In the genomic region with DNA sequence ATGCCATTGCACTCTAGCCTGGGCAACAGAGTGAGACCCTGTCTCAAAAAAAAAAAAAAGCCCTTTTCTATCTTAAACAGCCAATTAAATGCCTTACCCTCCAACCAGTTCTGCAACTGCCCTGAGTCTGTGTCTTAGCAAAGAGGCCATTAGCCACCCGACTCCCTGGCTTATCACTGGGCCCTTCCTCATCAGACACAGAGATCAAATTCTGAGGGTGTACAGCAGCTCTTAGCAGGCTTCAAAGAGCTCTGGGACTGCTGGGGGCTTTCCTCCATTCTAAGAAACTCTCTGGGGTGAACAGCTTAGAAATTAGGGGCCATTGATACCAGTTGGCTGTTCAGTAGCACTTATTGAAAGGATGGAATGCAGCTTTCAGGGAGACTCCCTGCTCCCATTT, we compare ENCODE assay signal across 23 cellular contexts.
"Had no signal": no experiment of that assay in that cellular context is flagged by ENCODE, and none has a peak within 500 bp of the region (broad histone marks: within the 10 kb centered on the region; RNA-seq: fewer than 3 reads in every experiment).

No MANE protein-coding gene starts in this region.

- DNase-seq: activated CD4-positive, alpha-beta T cell treated with anti-CD3 and anti-CD28 coated beads for 48 hours; activated CD4-positive, alpha-beta T cell treated with anti-CD3 and anti-CD28 coated beads, Interleukin-2, amount 50 U/mL, for 48 hours; activated CD8-positive, alpha-beta memory T cell treated with anti-CD3 and anti-CD28 coated beads for 24 hours; activated gamma-delta T cell; activated naive CD4-positive, alpha-beta T cell treated with anti-CD3 and anti-CD28 coated beads, Interleukin-2, amount 10 ng/mL, durations not matched to agents 7 days and 5 days; activated naive CD8-positive, alpha-beta T cell treated with anti-CD3 and anti-CD28 coated beads, Interleukin-2, amount 10 ng/mL, durations not matched to agents 7 days and 5 days; activated T-cell treated with anti-CD3 and anti-CD28 coated beads, Interleukin-2, amount 50 U/mL, for 1 hour; central memory CD4-positive, alpha-beta T cell; effector CD8-positive, alpha-beta T cell; left ventricle myocardium inferior; right lobe of liver; stimulated activated CD4-positive, alpha-beta T cell treated with anti-CD3 and anti-CD28 coated beads, Interleukin-2, amount 100 ng/mL, for 48 hours; stimulated activated naive CD8-positive, alpha-beta T cell treated with anti-CD3 and anti-CD28 coated beads, Interleukin-15, Interleukin-2, amounts not matched to agents 100 U/mL and 50 U/mL, for 24 hours; uterus; WERI-Rb-1 had no signal

- FAIRE-seq: astrocyte, frontal cortex had no signal

- H3K36me3 Mint-ChIP-seq: activated naive CD4-positive, alpha-beta T cell treated with anti-CD3 and anti-CD28 coated beads, Interleukin-2, amount 10 ng/mL, durations not matched to agents 7 days and 5 days; activated naive CD8-positive, alpha-beta T cell treated with anti-CD3 and anti-CD28 coated beads, Interleukin-2, amount 10 ng/mL, durations not matched to agents 7 days and 5 days; type B pancreatic cell had no signal

- H3K27me3 Mint-ChIP-seq: dendritic cell treated with granulocyte-macrophage colony-stimulating factor and Interleukin-4, amounts not matched to agents 40 ng/mL and 50 ng/mL, for 4 days had no signal

- H3K4me3 Mint-ChIP-seq: activated naive CD4-positive, alpha-beta T cell treated with anti-CD3 and anti-CD28 coated beads, Interleukin-2, amount 10 ng/mL, durations not matched to agents 7 days and 5 days; activated naive CD8-positive, alpha-beta T cell treated with anti-CD3 and anti-CD28 coated beads, Interleukin-2, amount 10 ng/mL, durations not matched to agents 7 days and 5 days; activated T-helper 1 cell treated with anti-CD3 and anti-CD28 coated beads, Interleukin-12 subunit alpha, Interleukin-12 subunit beta, Interleukin-2, Interleukin-4 antibody, amounts not matched to agents 30 ng/mL and 10 ng/mL and 1 ng/mL, durations not matched to agents 14 hours and 24 hours and 36 hours; dendritic cell treated with granulocyte-macrophage colony-stimulating factor and Interleukin-4, amounts not matched to agents 40 ng/mL and 50 ng/mL, for 4 days; neural crest cell had no signal

- H3K9me3 ChIP-seq: left ventricle myocardium inferior, right lobe of liver, uterus had no signal

- H3K4me1 ChIP-seq: left ventricle myocardium inferior, right lobe of liver, uterus had no signal

- ATAC-seq: activated CD4-positive, CD25-positive, alpha-beta regulatory T cell treated with anti-CD3 and anti-CD28 coated beads, Interleukin-2, amount 50 U/mL, for 24 hours; right lobe of liver; stimulated activated naive CD8-positive, alpha-beta T cell treated with anti-CD3 and anti-CD28 coated beads, Interleukin-15, Interleukin-2, amounts not matched to agents 100 U/mL and 50 U/mL, for 24 hours had no signal

- H3K27ac Mint-ChIP-seq: activated naive CD4-positive, alpha-beta T cell treated with anti-CD3 and anti-CD28 coated beads, Interleukin-2, amount 10 ng/mL, durations not matched to agents 7 days and 5 days; activated naive CD8-positive, alpha-beta T cell treated with anti-CD3 and anti-CD28 coated beads, Interleukin-2, amount 10 ng/mL, durations not matched to agents 7 days and 5 days; activated T-helper 1 cell treated with anti-CD3 and anti-CD28 coated beads, Interleukin-12 subunit alpha, Interleukin-12 subunit beta, Interleukin-2, Interleukin-4 antibody, amounts not matched to agents 30 ng/mL and 10 ng/mL and 1 ng/mL, durations not matched to agents 14 hours and 24 hours and 36 hours; dendritic cell treated with granulocyte-macrophage colony-stimulating factor and Interleukin-4, amounts not matched to agents 40 ng/mL and 50 ng/mL, for 4 days had no signal

- H3K9me3 Mint-ChIP-seq: activated naive CD4-positive, alpha-beta T cell treated with anti-CD3 and anti-CD28 coated beads, Interleukin-2, amount 10 ng/mL, durations not matched to agents 7 days and 5 days; activated naive CD8-positive, alpha-beta T cell treated with anti-CD3 and anti-CD28 coated beads, Interleukin-2, amount 10 ng/mL, durations not matched to agents 7 days and 5 days; activated T-helper 1 cell treated with anti-CD3 and anti-CD28 coated beads, Interleukin-12 subunit alpha, Interleukin-12 subunit beta, Interleukin-2, Interleukin-4 antibody, amounts not matched to agents 30 ng/mL and 10 ng/mL and 1 ng/mL, durations not matched to agents 14 hours and 24 hours and 36 hours; dendritic cell treated with granulocyte-macrophage colony-stimulating factor and Interleukin-4, amounts not matched to agents 40 ng/mL and 50 ng/mL, for 4 days; neural crest cell had no signal

- H3K4me3 ChIP-seq: left ventricle myocardium inferior, lung, right lobe of liver, uterus had no signal

- H3K4me1 Mint-ChIP-seq: activated naive CD4-positive, alpha-beta T cell treated with anti-CD3 and anti-CD28 coated beads, Interleukin-2, amount 10 ng/mL, durations not matched to agents 7 days and 5 days; activated naive CD8-positive, alpha-beta T cell treated with anti-CD3 and anti-CD28 coated beads, Interleukin-2, amount 10 ng/mL, durations not matched to agents 7 days and 5 days had no signal

- H3K27ac ChIP-seq: left ventricle myocardium inferior, right lobe of liver, uterus, WERI-Rb-1 had no signal

- H3K27me3 ChIP-seq: right lobe of liver, uterus had no signal

- H3K36me3 ChIP-seq: left ventricle myocardium inferior, right lobe of liver, uterus, WERI-Rb-1 had no signal
